In the genomic region with DNA sequence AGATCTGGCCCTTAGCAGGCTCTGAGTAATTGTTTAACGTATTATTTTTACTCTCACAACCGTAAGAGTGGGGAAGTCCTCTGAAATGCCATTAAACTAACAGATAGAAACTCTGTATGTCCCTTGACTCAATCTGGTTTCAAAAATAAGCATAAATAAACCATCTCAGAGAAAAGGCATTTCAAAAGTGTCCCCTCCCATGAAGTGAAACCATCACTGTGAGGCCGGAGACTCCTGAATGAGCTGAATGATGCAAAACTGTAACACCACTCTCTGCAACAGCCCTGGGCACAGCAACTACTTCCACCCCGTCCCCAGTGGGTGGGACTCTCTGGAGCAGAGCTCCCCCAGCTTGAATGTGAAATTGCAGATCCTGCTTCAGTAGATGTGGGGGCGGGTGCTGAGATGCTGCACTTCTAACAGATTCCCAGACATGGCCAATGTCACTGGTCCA, we compare ENCODE assay signal across 19 cellular contexts.
DNase-seq lines count a peak whose midpoint lies in the region; ATAC-seq, FAIRE-seq and TF ChIP-seq lines count a peak whose summit lies in the region.
"Had no signal": no experiment of that assay in that cellular context is flagged by ENCODE, and none has a peak within 500 bp of the region (broad histone marks: within the 10 kb centered on the region; RNA-seq: fewer than 3 reads in every experiment).

No MANE protein-coding gene starts in this region.

- BruUV-seq in GM12878 (replicated peaks; lab: Mats Ljungman, UMichigan): no TSS peak

- no peaks in the 10 kb centered on the region for H3K36me3 ChIP-seq in GM12878 (ENCODE audit: control insufficient read depth in 2 of 2, insufficient read depth in 2 of 2, low read length in 1 of 2)
- H3K36me3 ChIP-seq: heart left ventricle, left ventricle myocardium inferior, stomach had no signal

- peak overlapping the region; percentile 40 for H2AFZ ChIP-seq in GM12878 (ENCODE audit: control insufficient read depth, low read depth, low read length)
- H2AFZ ChIP-seq: GM23248 had no signal

- no peaks in the 10 kb centered on the region for H3K79me2 ChIP-seq in GM12878 (ENCODE audit: control insufficient read depth, insufficient read depth, low read length)

- peak overlapping the region; percentile 73 for H3K4me2 ChIP-seq in GM12878 (ENCODE audit: control insufficient read depth, insufficient read depth)

- in situ Hi-C loops in GM12878 (cut with MboI): no loop called here

- ATAC-seq in GM19463 (IDR thresholded peaks at IDR 0.05; ENCODE audit: unreplicated experiment): peak; percentile 81
- ATAC-seq in HG03045 (IDR thresholded peaks at IDR 0.05; ENCODE audit: unreplicated experiment): peak; percentile 75
- ATAC-seq in GM12878: peak; percentile 93
- ATAC-seq: heart left ventricle, right cardiac atrium, SK-N-SH treated with all-trans-retinoic acid at 6 μM for 48 hours had no signal

- H3K9me3 ChIP-seq in GM12878 (replicated peaks; ENCODE audit: control insufficient read depth, insufficient read depth, low read length): no peaks in the 10 kb centered on the region; the same call in 2 of the 3 replicates
- H3K9me3 ChIP-seq: heart left ventricle, left ventricle myocardium inferior, stomach had no signal

- H3K4me3 ChIP-seq in GM12865 (ENCODE audit: low read depth, low read length): no peak overlapping the region
- peak overlapping the region; percentile 5; the same call in 1 of the 2 replicates for H3K4me3 ChIP-seq in GM12878
- H3K4me3 ChIP-seq: GM23248, heart left ventricle, left ventricle myocardium inferior, stomach had no signal

- 2% methylated on average over 5 of the region's 5 CpGs for WGBS in GM12878 (ENCODE audit: insufficient coverage, insufficient replicate concordance, low lambda C conversion rate, missing lambda C conversion rate)

- SMC1A ChIA-PET in GM12878 (lab: Charles Lee; ENCODE audit: uncharacterized antibody, unreplicated experiment): interaction anchor here (0.7 to 2.5 kb wide), 11 partner anchors 8 to 736 kb away, joined by 3 to 17 read pairs (median 3); no protein-coding TSS in a partner anchor

- peaks cover 16% of the 10 kb centered on the region for H3K4me1 ChIP-seq in GM12878 (ENCODE audit: control insufficient read depth, insufficient read depth, low read length)
- H3K4me1 ChIP-seq: heart left ventricle, left ventricle myocardium inferior, stomach had no signal

- RAD21 ChIA-PET in GM12878 (lab: Charles Lee; ENCODE audit: unreplicated experiment): interaction anchor here (0.6 to 2.1 kb wide), 8 partner anchors 11 to 674 kb away, joined by 3 to 11 read pairs (median 4); partner anchors contain the start of gene RUNX3

- DNase-seq in GM12865 (ENCODE audit: low read depth) (peak; percentile 77), GM12878 (ENCODE audit: low read depth, low spot score) (no peak), SW480 (ENCODE audit: low spot score) (no peak), germinal center (ENCODE audit: low spot score) (no peak), erythroblast (lab: John Stamatoyannopoulos, UW) (no peak), NCI-H1048 (lab: John Stamatoyannopoulos, UW) (no peak)
- DNase-seq: activated CD4-positive, alpha-beta T cell treated with anti-CD3 and anti-CD28 coated beads for 48 hours; AML-193; DMS79; GM23248; heart left ventricle; left ventricle myocardium inferior; NCI-H187 treated with DMSO at 0.1 percent for 48 hours; right cardiac atrium; stimulated activated CD4-positive, alpha-beta T cell treated with anti-CD3 and anti-CD28 coated beads, Interleukin-4, amount 100 ng/mL, for 4 hours; stomach had no signal

- peak; percentile 77 for FAIRE-seq in GM12878 (lab: Jason Lieb, UNC)

- TF ChIP-seq RAD21 in GM12878 (IDR thresholded peaks at IDR 0.05; ENCODE audit: insufficient read depth, low read depth, low read length): no peak

- intact Hi-C loops in GM12878 (cut with micrococcal nuclease; ENCODE audit: unreplicated experiment): no loop called here

- TF ChIP-seq CTCF in GM12865 (IDR thresholded peaks at IDR 0.05; ENCODE audit: insufficient read depth, low read depth, low read length, missing control alignments): no peak
- TF ChIP-seq CTCF in GM12878 (IDR thresholded peaks at IDR 0.05 in 2 of 3, conservative IDR thresholded peaks at IDR 0.05 in 1 of 3; ENCODE audit: control insufficient read depth in 2 of 3, extremely low read depth in 1 of 3, insufficient read depth in 1 of 3, low read depth in 3 of 3, low read length in 3 of 3): no peak

- no peak for TF ChIP-seq EP300 in GM12878 (IDR thresholded peaks at IDR 0.05; ENCODE audit: borderline replicate concordance in 1 of 2, control insufficient read depth in 1 of 2, low read depth in 2 of 2, low read length in 2 of 2)

- no peaks in the 10 kb centered on the region for H4K20me1 ChIP-seq in GM12878 (ENCODE audit: control insufficient read depth, insufficient read depth)

- peak overlapping the region; percentile 35 for H3K27ac ChIP-seq in GM12878 (ENCODE audit: control insufficient read depth, insufficient read depth)
- H3K27ac ChIP-seq: GM23248, heart left ventricle, left ventricle myocardium inferior, stomach had no signal

- peak overlapping the region; percentile 43 for H3K9ac ChIP-seq in GM12878 (ENCODE audit: control insufficient read depth, insufficient read depth, low read length)
- H3K9ac ChIP-seq: GM23248 had no signal

- POLR2A ChIA-PET in GM12878 (lab: Charles Lee): interaction anchor here (0.6 to 2.9 kb wide), 5 partner anchors 11 to 29 kb away, joined by 3 to 16 read pairs (median 4); no protein-coding TSS in a partner anchor

- TF ChIP-seq POLR2A in GM12878 (IDR thresholded peaks at IDR 0.05; ENCODE audit: low read depth, low read length) (no peak), erythroblast (IDR thresholded peaks at IDR 0.05; ENCODE audit: low read length) (no peak)

- CTCF ChIA-PET in GM12878 (lab: Yijun Ruan, JAX): interaction anchor here (1.0 to 2.8 kb wide), 6 partner anchors 12 to 91 kb away, joined by 3 to 17 read pairs (median 4); no protein-coding TSS in a partner anchor

- H3K27me3 ChIP-seq in GM12878 (replicated peaks in 1 of 2; ENCODE audit: control insufficient read depth in 2 of 2, insufficient read depth in 2 of 2, low read length in 1 of 2): 0 out of 4 replicates have a peak, but pooled peaks cover 0 to 2% of the 10 kb centered on the region in 2 experiments

TF ChIP-seq in GM12878, 131 proteins besides CTCF, POLR2A, EP300 and RAD21 (continues in another document):
- TF ChIP-seq IKZF2 (IDR thresholded peaks at IDR 0.05) (peak in 1 of 2 experiments; percentile 22; a peak in 1 of 4 replicates), ASH2L (IDR thresholded peaks at IDR 0.05; ENCODE audit: borderline replicate concordance, low read depth) (no peak), SPI1 (IDR thresholded peaks at IDR 0.05; ENCODE audit: borderline replicate concordance, insufficient read depth, low read depth, low read length) (no peak), POLR2AphosphoS5 (IDR thresholded peaks at IDR 0.05; ENCODE audit: low read length) (no peak), SREBF2 (IDR thresholded peaks at IDR 0.05; ENCODE audit: low read length) (no peak), KAT2A (conservative IDR thresholded peaks at IDR 0.05; ENCODE audit: control insufficient read depth, low read depth, low read length) (no peak), RELB (IDR thresholded peaks at IDR 0.05; ENCODE audit: low read depth) (0 out of 2 replicates have a peak, but pooled peaks have one; percentile 28), EGR1 (IDR thresholded peaks at IDR 0.05; ENCODE audit: borderline replicate concordance in 1 of 2, low read depth in 2 of 2, low read length in 2 of 2) (peak in 1 of 2 experiments; percentile 47; a peak in 1 of 3 replicates), CEBPB (IDR thresholded peaks at IDR 0.05; ENCODE audit: borderline replicate concordance in 1 of 2, low read depth in 2 of 2, low read length in 2 of 2) (no peak), HDAC6 (IDR thresholded peaks at IDR 0.05; ENCODE audit: unreplicated experiment) (no peak)
- TF ChIP-seq, protein P1, sequence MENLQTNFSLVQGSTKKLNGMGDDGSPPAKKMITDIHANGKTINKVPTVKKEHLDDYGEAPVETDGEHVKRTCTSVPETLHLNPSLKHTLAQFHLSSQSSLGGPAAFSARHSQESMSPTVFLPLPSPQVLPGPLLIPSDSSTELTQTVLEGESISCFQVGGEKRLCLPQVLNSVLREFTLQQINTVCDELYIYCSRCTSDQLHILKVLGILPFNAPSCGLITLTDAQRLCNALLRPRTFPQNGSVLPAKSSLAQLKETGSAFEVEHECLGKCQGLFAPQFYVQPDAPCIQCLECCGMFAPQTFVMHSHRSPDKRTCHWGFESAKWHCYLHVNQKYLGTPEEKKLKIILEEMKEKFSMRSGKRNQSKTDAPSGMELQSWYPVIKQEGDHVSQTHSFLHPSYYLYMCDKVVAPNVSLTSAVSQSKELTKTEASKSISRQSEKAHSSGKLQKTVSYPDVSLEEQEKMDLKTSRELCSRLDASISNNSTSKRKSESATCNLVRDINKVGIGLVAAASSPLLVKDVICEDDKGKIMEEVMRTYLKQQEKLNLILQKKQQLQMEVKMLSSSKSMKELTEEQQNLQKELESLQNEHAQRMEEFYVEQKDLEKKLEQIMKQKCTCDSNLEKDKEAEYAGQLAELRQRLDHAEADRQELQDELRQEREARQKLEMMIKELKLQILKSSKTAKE (IDR thresholded peaks at IDR 0.05; ENCODE audit: low read depth, poor library complexity, severe bottlenecking): no peak
